In the genomic region with DNA sequence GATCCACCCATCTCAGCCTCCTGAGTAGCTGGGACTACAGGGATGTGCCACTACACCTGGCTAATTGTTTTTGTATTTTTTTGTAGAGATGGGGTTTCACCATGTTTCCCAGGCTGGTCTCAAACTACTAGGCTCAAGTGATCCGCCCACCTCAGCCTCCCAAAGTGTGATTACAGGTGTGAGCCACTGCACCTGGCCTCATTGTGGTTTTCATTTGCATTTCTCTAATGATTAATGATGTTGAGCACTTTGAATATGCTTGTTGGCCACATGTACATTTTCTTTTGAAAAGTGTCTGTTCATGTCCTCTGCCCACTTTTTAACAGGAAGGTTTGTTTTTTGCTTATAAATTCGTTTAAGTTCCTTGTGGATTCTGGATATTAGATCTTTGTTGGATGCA, we compare ENCODE assay signal across 13 cellular contexts. TPM values are rescaled to one million over a fixed set of nuclear protein-coding genes. Genes with fewer than 3 reads are reported as not detected.
DNase-seq lines count a peak whose midpoint lies in the region; ATAC-seq, FAIRE-seq and TF ChIP-seq lines count a peak whose summit lies in the region.
"Not testable (repeated sequence)": the region's sequence is repeated elsewhere in the genome, so short reads cannot be mapped to it uniquely, and the experiment has no call there.
"Had no signal": no experiment of that assay in that cellular context is flagged by ENCODE, and none has a peak within 500 bp of the region (broad histone marks: within the 10 kb centered on the region; RNA-seq: fewer than 3 reads in every experiment).

No MANE protein-coding gene starts in this region.

- TF ChIP-seq CTCF in CD8-positive, alpha-beta T cell (IDR thresholded peaks at IDR 0.05); WTC11 (IDR thresholded peaks at IDR 0.05): not testable (repeated sequence)

- peaks cover 78% of the 10 kb centered on the region for H3K4me1 Mint-ChIP-seq in CD8-positive, alpha-beta T cell (ENCODE audit: low read depth)
- H3K4me1 Mint-ChIP-seq in WTC11: not testable (repeated sequence)
- peaks cover 69% of the 10 kb centered on the region for H3K4me1 Mint-ChIP-seq in activated T-helper 17 cell treated with anti-CD3 and anti-CD28 coated beads, Interleukin-2, amount 50 U/mL, for 72 hours
- peaks cover 81% of the 10 kb centered on the region for H3K4me1 Mint-ChIP-seq in central memory CD8-positive, alpha-beta T cell
- peaks cover 43 to 81% (median 76%) of the 10 kb centered on the region in 4 donors for H3K4me1 Mint-ChIP-seq in naive thymus-derived CD8-positive, alpha-beta T cell

- peaks cover 37% of the 10 kb centered on the region for H3K4me1 ChIP-seq in CD8-positive, alpha-beta T cell (ENCODE audit: insufficient read depth, low read length)

- H3K27ac ChIP-seq in CD8-positive, alpha-beta T cell (ENCODE audit: low read depth, low read length): not testable (repeated sequence)

- not testable (repeated sequence) for H3K4me3 ChIP-seq in CD8-positive, alpha-beta T cell (ENCODE audit: low read depth, low read length)

- not testable (repeated sequence) for H3K27me3 ChIP-seq in CD8-positive, alpha-beta T cell (ENCODE audit: insufficient read depth, low read length)

- not testable (repeated sequence) for H3K9me3 Mint-ChIP-seq in CD8-positive, alpha-beta T cell; WTC11; activated T-helper 17 cell treated with anti-CD3 and anti-CD28 coated beads, Interleukin-2, amount 50 U/mL, for 72 hours; central memory CD8-positive, alpha-beta T cell; naive thymus-derived CD8-positive, alpha-beta T cell

- not testable (repeated sequence) for ATAC-seq in CD8-positive, alpha-beta T cell; WTC11; activated T-helper 17 cell treated with anti-CD3 and anti-CD28 coated beads, Interleukin-2, amount 50 U/mL, for 72 hours (replicated peaks); central memory CD8-positive, alpha-beta T cell (replicated peaks; ENCODE audit: extremely low read depth, poor library complexity, severe bottlenecking); naive thymus-derived CD8-positive, alpha-beta T cell

- POLR2A ChIA-PET in CD8-positive, alpha-beta T cell (lab: Charles Lee); WTC11 (lab: Charles Lee); naive thymus-derived CD8-positive, alpha-beta T cell (lab: Charles Lee): not testable (repeated sequence)

- CTCF ChIA-PET in CD8-positive, alpha-beta T cell (lab: Charles Lee): interaction anchor here (1.4 kb wide), 1 partner anchor 51 kb away, joined by 3 read pairs; no protein-coding TSS in a partner anchor
- CTCF ChIA-PET in WTC11 (lab: Charles Lee): not testable (repeated sequence)

- not testable (repeated sequence) for H3K4me3 Mint-ChIP-seq in CD8-positive, alpha-beta T cell; WTC11
- peak overlapping the region; percentile 27 for H3K4me3 Mint-ChIP-seq in activated T-helper 17 cell treated with anti-CD3 and anti-CD28 coated beads, Interleukin-2, amount 50 U/mL, for 72 hours
- H3K4me3 Mint-ChIP-seq in central memory CD8-positive, alpha-beta T cell: peak overlapping the region; percentile 66
- H3K4me3 Mint-ChIP-seq in naive thymus-derived CD8-positive, alpha-beta T cell: peak overlapping the region in 5 of 10 donors; percentile 39 to 66 (median 49)

- H3K9me3 ChIP-seq in CD8-positive, alpha-beta T cell (ENCODE audit: low read length): not testable (repeated sequence)

- peaks cover 19% of the 10 kb centered on the region for H3K36me3 ChIP-seq in CD8-positive, alpha-beta T cell (ENCODE audit: insufficient read depth, low read length)

- DNase-seq in CD8-positive, alpha-beta T cell; HTR-8/SVneo (ENCODE audit: insufficient read length, low spot score); WTC11 (ENCODE audit: low spot score); central memory CD8-positive, alpha-beta T cell (ENCODE audit: low spot score in 2 of 2); naive thymus-derived CD8-positive, alpha-beta T cell: not testable (repeated sequence)
- DNase-seq in NCI-H69 (lab: John Stamatoyannopoulos, UW): peak; percentile 41

- not testable (repeated sequence) for H3K27me3 Mint-ChIP-seq in CD8-positive, alpha-beta T cell (ENCODE audit: low read depth); WTC11 (ENCODE audit: low read depth); activated T-helper 17 cell treated with anti-CD3 and anti-CD28 coated beads, Interleukin-2, amount 50 U/mL, for 72 hours; central memory CD8-positive, alpha-beta T cell; naive thymus-derived CD8-positive, alpha-beta T cell

- peak overlapping the region; percentile 64 for H3K27ac Mint-ChIP-seq in CD8-positive, alpha-beta T cell
- peak overlapping the region; percentile 52; the same call in 1 of the 2 replicates for H3K27ac Mint-ChIP-seq in WTC11
- H3K27ac Mint-ChIP-seq in activated T-helper 17 cell treated with anti-CD3 and anti-CD28 coated beads, Interleukin-2, amount 50 U/mL, for 72 hours: peak overlapping the region; percentile 48
- H3K27ac Mint-ChIP-seq in central memory CD8-positive, alpha-beta T cell (ENCODE audit: low read depth): peak overlapping the region; percentile 72
- H3K27ac Mint-ChIP-seq in naive thymus-derived CD8-positive, alpha-beta T cell: peak overlapping the region in 8 of 10 donors; percentile 3 to 86 (median 49)

- peak; percentile 36 for FAIRE-seq in HTR-8/SVneo (lab: Jason Lieb, UNC)

- intact Hi-C loops in CD8-positive, alpha-beta T cell (cut with DNase I, micrococcal nuclease): not testable (repeated sequence)

- peaks cover 84% of the 10 kb centered on the region for H3K36me3 Mint-ChIP-seq in CD8-positive, alpha-beta T cell
- not testable (repeated sequence) for H3K36me3 Mint-ChIP-seq in WTC11
- peaks cover 96% of the 10 kb centered on the region for H3K36me3 Mint-ChIP-seq in activated T-helper 17 cell treated with anti-CD3 and anti-CD28 coated beads, Interleukin-2, amount 50 U/mL, for 72 hours (ENCODE audit: low read depth)
- H3K36me3 Mint-ChIP-seq in central memory CD8-positive, alpha-beta T cell (ENCODE audit: insufficient read depth): peaks cover 62% of the 10 kb centered on the region
- peaks cover 8 to 84% (median 18%) of the 10 kb centered on the region in 3 donors for H3K36me3 Mint-ChIP-seq in naive thymus-derived CD8-positive, alpha-beta T cell

RNA-seq across cellular contexts. Expression of a gene that starts 37.8 kb away (rescaled TPM):
- not detected for total RNA-seq in CD8-positive, alpha-beta T cell
- total RNA-seq in WTC11 (2021): 1.2 to 2.1 TPM (median 2.1 TPM) in 3 replicates
- total RNA-seq in activated T-helper 17 cell treated with anti-CD3 and anti-CD28 coated beads, Interleukin-2, amount 50 U/mL, for 72 hours: under 1 TPM; 0.15 to 0.24 TPM
- not detected for total RNA-seq in naive thymus-derived CD8-positive, alpha-beta T cell
- polyA plus RNA-seq in naive thymus-derived CD8-positive, alpha-beta T cell: not detected
- total RNA-seq: A172, Daoy, NCI-H460 had no signal

RNA-seq across cellular contexts. Expression of a gene that starts 51.9 kb away (rescaled TPM):
- total RNA-seq in CD8-positive, alpha-beta T cell: not detected
- not detected in 3 replicates for total RNA-seq in WTC11 (2021)
- 1 to 10 TPM in 1 of 2 donors, not detected in 1; 5.4 TPM for total RNA-seq in activated T-helper 17 cell treated with anti-CD3 and anti-CD28 coated beads, Interleukin-2, amount 50 U/mL, for 72 hours
- total RNA-seq in naive thymus-derived CD8-positive, alpha-beta T cell: not detected
- polyA plus RNA-seq in naive thymus-derived CD8-positive, alpha-beta T cell: not detected
- total RNA-seq: A172, Daoy, M059J, NCI-H460, Peyer's patch had no signal
- polyA plus RNA-seq: BJ had no signal
